9 cellular contexts compared by ENCODE assay signal in the genomic region with DNA sequence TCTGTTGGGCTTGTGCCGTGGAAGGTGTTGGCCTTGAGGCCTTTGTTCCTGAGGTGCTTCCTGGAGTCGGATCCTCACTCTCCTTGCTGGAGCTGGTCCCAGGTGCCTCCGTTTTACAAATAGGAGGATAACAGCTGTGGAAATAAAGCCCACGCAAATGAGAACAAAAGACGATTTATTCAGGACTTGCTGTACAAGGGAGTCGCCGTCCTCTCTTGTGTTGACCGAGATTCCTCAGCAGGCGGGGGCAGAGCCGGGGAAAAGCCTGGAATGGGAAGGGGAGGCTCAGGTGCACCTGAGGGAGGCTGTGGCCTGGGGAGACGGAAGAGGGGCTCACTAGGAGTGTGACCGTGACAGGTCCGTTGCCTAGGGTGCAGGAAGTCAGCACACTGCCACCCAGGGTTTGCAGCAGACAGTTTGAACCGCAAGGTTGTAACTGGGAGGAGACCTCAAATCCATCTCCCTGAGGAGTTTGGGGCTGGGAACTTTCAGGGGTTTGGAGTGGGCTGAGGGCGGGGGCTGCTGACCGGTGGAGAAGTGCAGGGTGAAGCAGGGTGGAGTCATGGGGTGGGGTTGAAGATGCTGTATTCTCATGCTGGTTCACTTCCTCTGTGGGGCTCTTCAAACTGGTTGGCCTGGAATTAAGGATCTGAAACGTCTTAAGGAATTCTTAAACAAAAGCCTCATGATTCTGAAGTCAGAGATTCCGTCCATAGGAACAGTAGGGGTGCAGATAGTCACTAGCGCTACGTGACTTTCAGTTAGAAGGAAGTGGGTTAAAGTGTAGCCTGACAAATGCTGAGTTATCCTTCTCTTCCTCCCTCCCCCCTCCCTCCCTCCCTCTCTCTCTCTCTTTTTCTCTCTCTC. TPM values are rescaled to one million over a fixed set of nuclear protein-coding genes. Genes with fewer than 3 reads are reported as not detected.
A peak's percentile ranks its signal among the peaks of the same experiment; 100 is the strongest.
DNase-seq lines count a peak whose midpoint lies in the region; ATAC-seq, FAIRE-seq and TF ChIP-seq lines count a peak whose summit lies in the region.
"Had no signal": no experiment of that assay in that cellular context is flagged by ENCODE, and none has a peak within 500 bp of the region (broad histone marks: within the 10 kb centered on the region; RNA-seq: fewer than 3 reads in every experiment).

No MANE protein-coding gene starts in this region.

- H3K9ac ChIP-seq in IMR-90 (ENCODE audit: low read depth, low read length) (no peak overlapping the region), mesenchymal stem cell (ENCODE audit: low read length) (no peak overlapping the region)

- CTCF ChIA-PET in CD4-positive, alpha-beta T cell (lab: Charles Lee) = interaction anchor here (1.3 kb wide), 1 partner anchor 10 kb away, joined by 3 read pairs; the partner anchor contains the start of gene RRP1
- CTCF ChIA-PET in IMR-90 (lab: Yijun Ruan, JAX) = no interaction called here
- CTCF ChIA-PET in activated CD4-positive, alpha-beta memory T cell treated with anti-CD3 and anti-CD28 coated beads, Interleukin-2, amount 10 ng/mL, durations not matched to agents 7 days and 5 days (lab: Charles Lee) = no interaction called here

- TF ChIP-seq CTCF in CD4-positive, alpha-beta T cell (IDR thresholded peaks at IDR 0.05) = no peak
- TF ChIP-seq CTCF in IMR-90 (conservative IDR thresholded peaks at IDR 0.05; ENCODE audit: low read depth, low read length) (no peak), D721Med (IDR thresholded peaks at IDR 0.05; ENCODE audit: insufficient read depth, missing control alignments) (no peak), gastroesophageal sphincter (IDR thresholded peaks at IDR 0.05) (no peak)

- no peaks in the 10 kb centered on the region for H3K27me3 Mint-ChIP-seq in CD4-positive, alpha-beta T cell
- no peaks in the 10 kb centered on the region for H3K27me3 Mint-ChIP-seq in activated CD4-positive, alpha-beta memory T cell treated with anti-CD3 and anti-CD28 coated beads, Interleukin-2, amount 10 ng/mL, durations not matched to agents 7 days and 5 days

- no peak for ATAC-seq in CD4-positive, alpha-beta T cell (ENCODE audit: poor library complexity)
- ATAC-seq in IMR-90 (ENCODE audit: low read depth) (no peak), GM18511 (IDR thresholded peaks at IDR 0.05; ENCODE audit: unreplicated experiment) (no peak), gastroesophageal sphincter (no peak)

- H2AK5ac ChIP-seq in IMR-90 (ENCODE audit: low read depth, low read length) (peak overlapping the region; percentile 34; the same call in 1 of the 2 replicates), mesenchymal stem cell (ENCODE audit: low read length, severe bottlenecking) (peak overlapping the region; percentile 12)

- FAIRE-seq in D721Med (lab: Jason Lieb, UNC) = no peak

- H4K91ac ChIP-seq in IMR-90 (ENCODE audit: insufficient read depth, low read depth, low read length) (no peak overlapping the region; the same call in 1 of the 2 replicates), mesenchymal stem cell (ENCODE audit: low read length) (no peak overlapping the region)

- H3K36me3 ChIP-seq in IMR-90 (ENCODE audit: control insufficient read depth, insufficient read depth, low read length) = peaks cover 8% of the 10 kb centered on the region
- H3K36me3 ChIP-seq in mesenchymal stem cell (ENCODE audit: control insufficient read depth in 1 of 2, insufficient read depth in 2 of 2, low read depth in 1 of 2, low read length in 2 of 2) = peaks cover 11% of the 10 kb centered on the region in 2 experiments
- peaks cover 0 to 12% of the 10 kb centered on the region in 2 donors for H3K36me3 ChIP-seq in gastroesophageal sphincter

- TF ChIP-seq POLR2A in IMR-90 (IDR thresholded peaks at IDR 0.05; ENCODE audit: low read depth, low read length) = no peak
- TF ChIP-seq POLR2A in gastroesophageal sphincter (IDR thresholded peaks at IDR 0.05) = no peak

- H3K4ac ChIP-seq in IMR-90 (ENCODE audit: low read depth, low read length) = no peak overlapping the region
- H3K4ac ChIP-seq in mesenchymal stem cell (ENCODE audit: low read depth in 1 of 2, low read length in 2 of 2) = peak overlapping the region in 1 of 2 experiments; percentile 29

- H3K14ac ChIP-seq in IMR-90 (replicated peaks; ENCODE audit: low read depth, low read length) (no peak overlapping the region), mesenchymal stem cell (ENCODE audit: low read length in 2 of 2) (no peak overlapping the region)

- BruUV-seq in IMR-90 (replicated peaks; lab: Mats Ljungman, UMichigan) = no TSS peak

- H4K8ac ChIP-seq in IMR-90 (ENCODE audit: low read depth in 2 of 2, low read length in 2 of 2) (peak overlapping the region in 1 of 2 experiments; percentile 60; a peak in 1 of 4 replicates), mesenchymal stem cell (ENCODE audit: low read length) (no peak overlapping the region)

- H2AFZ ChIP-seq in IMR-90 (replicated peaks; ENCODE audit: low read length, poor library complexity) = peak overlapping the region; percentile 48
- H2AFZ ChIP-seq in mesenchymal stem cell (ENCODE audit: low read depth, low read length) = no peak overlapping the region

- no peak overlapping the region for H3K27ac ChIP-seq in CD4-positive, alpha-beta T cell (ENCODE audit: low read depth, low read length)
- H3K27ac ChIP-seq in IMR-90 (ENCODE audit: insufficient read depth, low read length) (no peak overlapping the region), mesenchymal stem cell (ENCODE audit: low read length, poor library complexity, severe bottlenecking) (peak overlapping the region; percentile 46), gastroesophageal sphincter (no peak overlapping the region)

- no peaks in the 10 kb centered on the region for H3K9me3 Mint-ChIP-seq in CD4-positive, alpha-beta T cell
- H3K9me3 Mint-ChIP-seq in activated CD4-positive, alpha-beta memory T cell treated with anti-CD3 and anti-CD28 coated beads, Interleukin-2, amount 10 ng/mL, durations not matched to agents 7 days and 5 days = no peaks in the 10 kb centered on the region

- POLR2A ChIA-PET in CD4-positive, alpha-beta T cell (lab: Charles Lee) = interaction anchor here (0.7 kb wide), 1 partner anchor 11 kb away, joined by 3 read pairs; the partner anchor contains the start of gene RRP1
- POLR2A ChIA-PET in IMR-90 (lab: Charles Lee; ENCODE audit: unreplicated experiment) = no interaction called here
- POLR2A ChIA-PET in activated CD4-positive, alpha-beta memory T cell treated with anti-CD3 and anti-CD28 coated beads, Interleukin-2, amount 10 ng/mL, durations not matched to agents 7 days and 5 days (lab: Charles Lee) = interaction anchor here (0.6 to 3.1 kb wide), 2 partner anchors 11 to 1236 kb away, joined by 3 to 24 read pairs; partner anchors contain the start of gene RRP1

- no peak for TF ChIP-seq EP300 in gastroesophageal sphincter (IDR thresholded peaks at IDR 0.05)

- H3K27ac Mint-ChIP-seq in CD4-positive, alpha-beta T cell = peak overlapping the region; percentile 73
- H3K27ac Mint-ChIP-seq in activated CD4-positive, alpha-beta memory T cell treated with anti-CD3 and anti-CD28 coated beads, Interleukin-2, amount 10 ng/mL, durations not matched to agents 7 days and 5 days = peak overlapping the region; percentile 91

- H3K79me1 ChIP-seq in IMR-90 (ENCODE audit: low read depth in 1 of 2, low read length in 2 of 2) = peaks cover 0 to 21% of the 10 kb centered on the region in 2 experiments; a peak in 3 of 4 replicates
- H3K79me1 ChIP-seq in mesenchymal stem cell (replicated peaks; ENCODE audit: low read length, poor library complexity, severe bottlenecking) = peaks cover 2% of the 10 kb centered on the region

- H3K9me3 ChIP-seq in CD4-positive, alpha-beta T cell (ENCODE audit: control insufficient read depth, low read length) = no peaks in the 10 kb centered on the region
- no peaks in the 10 kb centered on the region for H3K9me3 ChIP-seq in IMR-90 (ENCODE audit: control insufficient read depth, insufficient read depth, low read length)
- H3K9me3 ChIP-seq in mesenchymal stem cell (ENCODE audit: control insufficient read depth, low read length) = no peaks in the 10 kb centered on the region
- H3K9me3 ChIP-seq in gastroesophageal sphincter = no peaks in the 10 kb centered on the region

- no peak overlapping the region for H2AK9ac ChIP-seq in IMR-90 (replicated peaks; ENCODE audit: low read depth, low read length, poor library complexity)

- peaks cover 11% of the 10 kb centered on the region for H3K36me3 Mint-ChIP-seq in CD4-positive, alpha-beta T cell (ENCODE audit: low read depth)
- H3K36me3 Mint-ChIP-seq in activated CD4-positive, alpha-beta memory T cell treated with anti-CD3 and anti-CD28 coated beads, Interleukin-2, amount 10 ng/mL, durations not matched to agents 7 days and 5 days (ENCODE audit: low read depth) = peaks cover 16% of the 10 kb centered on the region

- dilution Hi-C loops in IMR-90 (cut with HindIII; ENCODE audit: low sequenced_read_pairs, unreplicated experiment) = no loop called here

- H2BK20ac ChIP-seq in IMR-90 (ENCODE audit: low read depth, low read length) = no peak overlapping the region

- no peak overlapping the region for H3K18ac ChIP-seq in IMR-90 (ENCODE audit: low read depth, low read length)
- no peak overlapping the region for H3K18ac ChIP-seq in mesenchymal stem cell (ENCODE audit: low read depth in 1 of 2, low read length in 2 of 2)

- no peaks in the 10 kb centered on the region for H3K27me3 ChIP-seq in CD4-positive, alpha-beta T cell (ENCODE audit: control insufficient read depth, insufficient read depth, low read length)
- H3K27me3 ChIP-seq in IMR-90 (ENCODE audit: control insufficient read depth, insufficient read depth, low read length) (no peaks in the 10 kb centered on the region; the same call in 1 of the 2 replicates), mesenchymal stem cell (ENCODE audit: control insufficient read depth in 1 of 2, insufficient read depth in 1 of 2, low read length in 2 of 2) (no peaks in the 10 kb centered on the region), gastroesophageal sphincter (no peaks in the 10 kb centered on the region)

- peak overlapping the region; percentile 8 for H2BK5ac ChIP-seq in IMR-90 (ENCODE audit: low read depth, low read length, poor library complexity, severe bottlenecking)
- H2BK5ac ChIP-seq in mesenchymal stem cell (ENCODE audit: low read depth, low read length, poor library complexity, severe bottlenecking) = no peak overlapping the region

- H2BK12ac ChIP-seq in mesenchymal stem cell (ENCODE audit: low read length in 2 of 2) = peak overlapping the region in 1 of 2 experiments; percentile 50

- no peak overlapping the region for H3K4me2 ChIP-seq in IMR-90 (ENCODE audit: low read depth, low read length)
- H3K4me2 ChIP-seq in mesenchymal stem cell (ENCODE audit: low read length, poor library complexity, severe bottlenecking) = no peak overlapping the region

- peaks cover 3% of the 10 kb centered on the region for H3K4me1 ChIP-seq in IMR-90 (ENCODE audit: control insufficient read depth, insufficient read depth, low read length)
- H3K4me1 ChIP-seq in mesenchymal stem cell (ENCODE audit: control insufficient read depth, insufficient read depth, low read depth, low read length) = peaks cover 19% of the 10 kb centered on the region
- peaks cover 0 to 21% (median 6%) of the 10 kb centered on the region in 3 donors for H3K4me1 ChIP-seq in gastroesophageal sphincter

- no peak overlapping the region; the same call in 1 of the 2 replicates for H2BK120ac ChIP-seq in IMR-90 (ENCODE audit: low read depth, low read length)
- H2BK120ac ChIP-seq in mesenchymal stem cell (ENCODE audit: low read depth, low read length) = no peak overlapping the region

- peak in 1 of 10 experiments; percentile 3 for DNase-seq in CD4-positive, alpha-beta T cell
- DNase-seq in IMR-90 (peak; percentile 29), mesenchymal stem cell (peak; percentile 40), D721Med (ENCODE audit: insufficient read length, low spot score) (no peak)
- peak; percentile 48 for DNase-seq in activated CD4-positive, alpha-beta memory T cell treated with anti-CD3 and anti-CD28 coated beads, Interleukin-2, amount 10 ng/mL, durations not matched to agents 7 days and 5 days
- no peak for DNase-seq in stimulated activated naive CD4-positive, alpha-beta T cell (lab: John Stamatoyannopoulos, UW)
- DNase-seq: EL had no signal

- intact Hi-C loops in CD4-positive, alpha-beta T cell (cut with DNase I, micrococcal nuclease) = loop anchor here in 1 of 2 experiments (5.0 kb wide), 1 partner anchor 56 kb away; no protein-coding TSS in a partner anchor
- intact Hi-C loops in IMR-90 (cut with micrococcal nuclease) = no loop called here

- peaks cover 7% of the 10 kb centered on the region; the same call in 1 of the 2 replicates for H3K9me1 ChIP-seq in IMR-90 (ENCODE audit: insufficient read depth, low read length)

- 60% methylated on average over 4 of the region's 20 CpGs; no CpG with 5 or more reads in 1 of the 2 experiments for WGBS in IMR-90 (ENCODE audit: extremely low coverage in 2 of 2, insufficient read length in 1 of 2), 2 experiments
- WGBS in mesenchymal stem cell = 66% methylated on average over 20 of the region's 20 CpGs
- WGBS in gastroesophageal sphincter (ENCODE audit: low coverage in 1 of 2), 2 donors = 54 to 72% methylated on average over 5 to 13 of the region's 20 CpGs

- in situ Hi-C loops in IMR-90 (cut with MboI; ENCODE audit: low sequenced_read_pairs) = no loop called here

- H3K23ac ChIP-seq in IMR-90 (ENCODE audit: low read depth, low read length) = no peak overlapping the region
- H3K23ac ChIP-seq in mesenchymal stem cell (ENCODE audit: low read length in 2 of 2) = no peak overlapping the region

- no peak overlapping the region; the same call in 1 of the 2 replicates for H4K5ac ChIP-seq in IMR-90 (ENCODE audit: low read depth, low read length)

- no peak overlapping the region for H3K56ac ChIP-seq in IMR-90 (ENCODE audit: extremely low read depth, insufficient read depth, low read length)

- TF ChIP-seq RAD21 in IMR-90 (IDR thresholded peaks at IDR 0.05; ENCODE audit: low read length) = no peak

- peaks cover 31% of the 10 kb centered on the region for H3K4me1 Mint-ChIP-seq in CD4-positive, alpha-beta T cell (ENCODE audit: low read depth)
- H3K4me1 Mint-ChIP-seq in activated CD4-positive, alpha-beta memory T cell treated with anti-CD3 and anti-CD28 coated beads, Interleukin-2, amount 10 ng/mL, durations not matched to agents 7 days and 5 days = peaks cover 67% of the 10 kb centered on the region

- H2BK15ac ChIP-seq in IMR-90 (ENCODE audit: low read depth, low read length) (no peak overlapping the region), mesenchymal stem cell (ENCODE audit: low read depth, poor library complexity, severe bottlenecking) (no peak overlapping the region)

- H3K4me3 ChIP-seq in IMR-90 (ENCODE audit: insufficient read depth, low read depth, low read length) (no peak overlapping the region), mesenchymal stem cell (ENCODE audit: insufficient read depth in 1 of 2, low read depth in 1 of 2, low read length in 2 of 2) (no peak overlapping the region), gastroesophageal sphincter (no peak overlapping the region)

- peak overlapping the region; percentile 82 for H3K4me3 Mint-ChIP-seq in CD4-positive, alpha-beta T cell
- peak overlapping the region; percentile 69 for H3K4me3 Mint-ChIP-seq in activated CD4-positive, alpha-beta memory T cell treated with anti-CD3 and anti-CD28 coated beads, Interleukin-2, amount 10 ng/mL, durations not matched to agents 7 days and 5 days

- H4K20me1 ChIP-seq in IMR-90 (ENCODE audit: insufficient read depth, low read length) = peaks cover 15% of the 10 kb centered on the region; the same call in 1 of the 2 replicates

RNA-seq across cellular contexts. Expression of gene CSTB, which starts 2.6 kb away (rescaled TPM):
- 10 to 100 TPM; 13.4 to 14.5 TPM for total RNA-seq in CD4-positive, alpha-beta T cell
- total RNA-seq in IMR-90 (2012; rRNA removed) (6.1 and 6.9 TPM in 2 replicates), gastroesophageal sphincter (10 to 100 TPM in 3 of 4 donors, 1 to 10 TPM in 1; 8.9 to 22.2 (median 10.1) TPM)
- 71.7 and 87.4 TPM in 2 replicates for polyA plus RNA-seq in IMR-90 (2012; rRNA removed)
- 31.9 and 61.6 TPM in 2 replicates for polyA plus RNA-seq in IMR-90 (2012; cell fraction: cytosol; rRNA removed)
- 16.5 and 24.5 TPM in 2 replicates for polyA plus RNA-seq in IMR-90 (2012; cell fraction: nucleus; rRNA removed; ENCODE audit: low replicate concordance)
- 10 to 100 TPM; 54.3 to 55.6 TPM for total RNA-seq in activated CD4-positive, alpha-beta memory T cell treated with anti-CD3 and anti-CD28 coated beads, Interleukin-2, amount 10 ng/mL, durations not matched to agents 7 days and 5 days
- 276 TPM for polyA plus RNA-seq in mesenchymal stem cell (2013, experiment 1 of 2)
- 282 TPM for polyA plus RNA-seq in mesenchymal stem cell (2013, experiment 2 of 2)

RNA-seq across cellular contexts. Expression of gene RRP1, which starts 10.7 kb away (rescaled TPM):
- total RNA-seq in CD4-positive, alpha-beta T cell = 10 to 100 TPM; 27.7 to 29.0 TPM
- 18.3 and 23.3 TPM in 2 replicates for total RNA-seq in IMR-90 (2012; rRNA removed)
- polyA plus RNA-seq in IMR-90 (2012; rRNA removed) = 18.1 and 20.2 TPM in 2 replicates
- 12.4 and 18.5 TPM in 2 replicates for polyA plus RNA-seq in IMR-90 (2012; cell fraction: cytosol; rRNA removed)
- polyA plus RNA-seq in IMR-90 (2012; cell fraction: nucleus; rRNA removed; ENCODE audit: low replicate concordance) = 28.8 and 33.8 TPM in 2 replicates
- 10 to 100 TPM; 22.4 to 22.6 TPM for total RNA-seq in activated CD4-positive, alpha-beta memory T cell treated with anti-CD3 and anti-CD28 coated beads, Interleukin-2, amount 10 ng/mL, durations not matched to agents 7 days and 5 days
- polyA plus RNA-seq in mesenchymal stem cell (2013, experiment 1 of 2) = 14.5 TPM
- polyA plus RNA-seq in mesenchymal stem cell (2013, experiment 2 of 2) = 14.1 TPM
- total RNA-seq in gastroesophageal sphincter = 10 to 100 TPM; 19.0 to 25.2 (median 20.8) TPM

RNA-seq across cellular contexts. Expression of gene PDXK, which starts 59.8 kb away (rescaled TPM):
- 10 to 100 TPM; 74.8 to 77.0 TPM for total RNA-seq in CD4-positive, alpha-beta T cell
- 250 and 312 TPM in 2 replicates for total RNA-seq in IMR-90 (2012; rRNA removed)
- polyA plus RNA-seq in IMR-90 (2012; rRNA removed) = 149 and 155 TPM in 2 replicates
- 114 and 180 TPM in 2 replicates for polyA plus RNA-seq in IMR-90 (2012; cell fraction: cytosol; rRNA removed)
- 141 and 208 TPM in 2 replicates for polyA plus RNA-seq in IMR-90 (2012; cell fraction: nucleus; rRNA removed; ENCODE audit: low replicate concordance)
- 10 to 100 TPM; 94.1 to 95.0 TPM for total RNA-seq in activated CD4-positive, alpha-beta memory T cell treated with anti-CD3 and anti-CD28 coated beads, Interleukin-2, amount 10 ng/mL, durations not matched to agents 7 days and 5 days
- polyA plus RNA-seq in mesenchymal stem cell (2013, experiment 1 of 2) = 72.9 TPM
- 72.1 TPM for polyA plus RNA-seq in mesenchymal stem cell (2013, experiment 2 of 2)
- 10 to 100 TPM; 24.4 to 42.2 (median 33.0) TPM for total RNA-seq in gastroesophageal sphincter

Comparison
In these comparisons a context has a peak if more than half of its experiments do, and no peak if none do; other contexts are left out.
1. DNase-seq: peak in IMR-90 (single experiment), activated CD4-positive, alpha-beta memory T cell treated with anti-CD3 and anti-CD28 coated beads, Interleukin-2, amount 10 ng/mL, durations not matched to agents 7 days and 5 days (single experiment) and mesenchymal stem cell (single experiment); none in D721Med (single experiment) and stimulated activated naive CD4-positive, alpha-beta T cell (0 of 6).